ENCODE assay signal across 7 cellular contexts in genomic region chr14:91349481-91350074, GRCh38.
DNase-seq lines count a peak whose midpoint lies in the region; ATAC-seq and TF ChIP-seq lines count a peak whose summit lies in the region.

No MANE protein-coding gene starts in this region.

- intact Hi-C loops in lower leg skin (cut with DNase I; ENCODE audit: low total_unique reads) (loop anchor here (1.0 kb wide), 1 partner anchor 29 kb away; no protein-coding TSS in a partner anchor), thyroid gland (cut with DNase I) (no loop called here)

- H3K9me3 Mint-ChIP-seq in activated T-helper 17 cell treated with anti-CD3 and anti-CD28 coated beads, Interleukin-2, amount 50 U/mL, for 72 hours, result no peaks in the 10 kb centered on the region

- H3K4me1 ChIP-seq in thyroid gland, result peaks cover 11 to 16% of the 10 kb centered on the region in 2 donors

- peak overlapping the region; percentile 96 for H3K27ac Mint-ChIP-seq in activated T-helper 17 cell treated with anti-CD3 and anti-CD28 coated beads, Interleukin-2, amount 50 U/mL, for 72 hours

- peak; percentile 55 for ATAC-seq in GM19455 (IDR thresholded peaks at IDR 0.05; ENCODE audit: unreplicated experiment)
- ATAC-seq in HG03558 (IDR thresholded peaks at IDR 0.05; ENCODE audit: extremely low read depth, unreplicated experiment), result peak; percentile 33
- peak; percentile 79 for ATAC-seq in activated T-helper 17 cell treated with anti-CD3 and anti-CD28 coated beads, Interleukin-2, amount 50 U/mL, for 72 hours (replicated peaks)

- no peaks in the 10 kb centered on the region for H3K9me3 ChIP-seq in thyroid gland

- no peaks in the 10 kb centered on the region for H3K27me3 Mint-ChIP-seq in activated T-helper 17 cell treated with anti-CD3 and anti-CD28 coated beads, Interleukin-2, amount 50 U/mL, for 72 hours

- no peak for TF ChIP-seq CTCF in lower leg skin (IDR thresholded peaks at IDR 0.05)
- no peak for TF ChIP-seq CTCF in thyroid gland (IDR thresholded peaks at IDR 0.05)

- TF ChIP-seq POLR2A in lower leg skin (IDR thresholded peaks at IDR 0.05) (no peak), thyroid gland (IDR thresholded peaks at IDR 0.05) (no peak)

- H3K27me3 ChIP-seq in thyroid gland, result no peaks in the 10 kb centered on the region

- 86 to 89% methylated on average over 10 of the region's 10 CpGs for WGBS in lower leg skin, 2 donors
- WGBS in thyroid gland, 2 donors, result 77 to 85% methylated on average over 10 of the region's 10 CpGs

- peaks cover 62% of the 10 kb centered on the region for H3K36me3 Mint-ChIP-seq in activated T-helper 17 cell treated with anti-CD3 and anti-CD28 coated beads, Interleukin-2, amount 50 U/mL, for 72 hours (ENCODE audit: low read depth)

- peak; percentile 40 to 51 for DNase-seq in stimulated activated CD4-positive, alpha-beta T cell treated with anti-CD3 and anti-CD28 coated beads, Interleukin-1b, Interleukin-23, amount 100 ng/mL, for 4 hours (ENCODE audit: low read depth in 2 of 2)
- DNase-seq in lower leg skin (ENCODE audit: low spot score in 2 of 2) (no peak), HUDEP-2 (lab: John Stamatoyannopoulos, UW; ENCODE audit: unreplicated experiment in 76 of 76) (no peak), thyroid gland (no peak)

- H3K4me3 Mint-ChIP-seq in activated T-helper 17 cell treated with anti-CD3 and anti-CD28 coated beads, Interleukin-2, amount 50 U/mL, for 72 hours, result peak overlapping the region; percentile 89

- H3K27ac ChIP-seq in thyroid gland, result no peak overlapping the region

- H3K36me3 ChIP-seq in thyroid gland, result no peaks in the 10 kb centered on the region

- peaks cover 63% of the 10 kb centered on the region for H3K4me1 Mint-ChIP-seq in activated T-helper 17 cell treated with anti-CD3 and anti-CD28 coated beads, Interleukin-2, amount 50 U/mL, for 72 hours

- no peak overlapping the region for H3K4me3 ChIP-seq in lower leg skin (ENCODE audit: low read depth, poor library complexity, severe bottlenecking)
- no peak overlapping the region for H3K4me3 ChIP-seq in thyroid gland (replicated peaks in 1 of 3)

Comparison
In these comparisons a context has a peak if more than half of its experiments do, and no peak if none do; other contexts are left out.
1. DNase-seq: peak in stimulated activated CD4-positive, alpha-beta T cell treated with anti-CD3 and anti-CD28 coated beads, Interleukin-1b, Interleukin-23, amount 100 ng/mL, for 4 hours (2 of 2); none in lower leg skin (0 of 2), HUDEP-2 (0 of 76) and thyroid gland (0 of 2).
2. Peak in every context shown above with its lines, with median percentiles within 50 percentile points of each other: ATAC-seq.